ENCODE assay signal across 25 cellular contexts in the genomic region with DNA sequence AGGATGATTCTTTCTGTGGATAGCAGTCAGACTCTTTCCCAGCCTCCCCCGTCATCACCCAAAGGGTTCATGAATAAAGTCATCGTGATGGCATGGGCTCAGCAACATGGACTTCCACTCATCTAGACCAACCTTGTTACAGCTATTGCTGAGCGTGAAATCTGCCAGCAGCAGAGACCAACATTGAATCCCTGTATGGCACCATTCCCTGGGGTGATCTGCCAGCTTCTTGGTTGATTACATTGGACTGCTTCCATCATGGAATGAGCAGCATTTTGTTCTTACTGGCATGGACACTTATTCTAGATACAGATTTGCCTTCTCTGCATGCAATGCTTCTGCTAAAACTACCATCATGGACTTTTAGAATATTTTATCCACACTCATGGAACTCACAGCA.
DNase-seq lines count a peak whose midpoint lies in the region; ATAC-seq, FAIRE-seq and TF ChIP-seq lines count a peak whose summit lies in the region.
"Had no signal": no experiment of that assay in that cellular context is flagged by ENCODE, and none has a peak within 500 bp of the region (broad histone marks: within the 10 kb centered on the region; RNA-seq: fewer than 3 reads in every experiment).

No MANE protein-coding gene starts in this region.

- no peak for TF ChIP-seq RAD21 in liver (IDR thresholded peaks at IDR 0.05)
- no peak for TF ChIP-seq RAD21 in HepG2 (CRISPR knock-in tag; IDR thresholded peaks at IDR 0.05)

- H2AFZ ChIP-seq in HepG2 (ENCODE audit: low read length) (no peak overlapping the region), MM.1S (ENCODE audit: low read length) (no peak overlapping the region)
- H2AFZ ChIP-seq: GM23248 had no signal

- POLR2A ChIA-PET in HepG2 (lab: Yijun Ruan, JAX): no interaction called here

- CTCF ChIA-PET in HepG2 (lab: Yijun Ruan, JAX; ENCODE audit: low intra/inter-chr PET ratio, low total read pairs): no interaction called here

- in situ Hi-C loops in HepG2 (cut with HindIII; ENCODE audit: extremely low pct_ligation_motif_present, low pct_unique_long_range_greater_than_20kb): no loop called here

- no peaks in the 10 kb centered on the region for H3K27me3 ChIP-seq in liver (ENCODE audit: control insufficient read depth in 4 of 4, insufficient read depth in 4 of 4, low read length in 3 of 4)
- no peaks in the 10 kb centered on the region for H3K27me3 ChIP-seq in HepG2 (ENCODE audit: control insufficient read depth in 1 of 2, insufficient read depth in 2 of 2, low read length in 2 of 2)
- H3K27me3 ChIP-seq in body of pancreas: no peaks in the 10 kb centered on the region
- H3K27me3 ChIP-seq in right lobe of liver: no peaks in the 10 kb centered on the region
- H3K27me3 ChIP-seq in MM.1S (replicated peaks; ENCODE audit: insufficient read depth, low read length): no peaks in the 10 kb centered on the region
- H3K27me3 ChIP-seq in WERI-Rb-1 (ENCODE audit: insufficient read depth, low read depth, severe bottlenecking): no peaks in the 10 kb centered on the region
- H3K27me3 ChIP-seq: BLaER1, SJCRH30 had no signal

- intact Hi-C loops in HepG2 (cut with micrococcal nuclease; ENCODE audit: unreplicated experiment) (no loop called here), body of pancreas (cut with DNase I) (no loop called here), right lobe of liver (cut with DNase I) (no loop called here)

- no peak for DNase-seq in HepG2 (ENCODE audit: low spot score)
- DNase-seq in body of pancreas: peak; percentile 17 to 61 (median 25)
- DNase-seq in right lobe of liver: peak in 1 of 3 donors; percentile 70
- DNase-seq in MM.1S: no peak
- no peak for DNase-seq in NCI-H2029 treated with DMSO at 0.1 percent for 48 hours (lab: John Stamatoyannopoulos, UW)
- DNase-seq in WERI-Rb-1: no peak
- DNase-seq: 8988T; CD4-positive, CD25-positive, alpha-beta regulatory T cell; DMS153; DND-41; GM23248; H7; Karpas-422; NCI-H1417; NCI-H1694; NCI-H2081; NCI-H2227 treated with DMSO at 0.1 percent for 48 hours; NCI-H510A treated with DMSO at 0.1 percent for 48 hours; SJCRH30 had no signal

- H3K79me2 ChIP-seq in HepG2 (ENCODE audit: insufficient read depth, low read length) (no peaks in the 10 kb centered on the region), MM.1S (ENCODE audit: low read length) (no peaks in the 10 kb centered on the region)

- no peaks in the 10 kb centered on the region for H4K20me1 ChIP-seq in HepG2 (ENCODE audit: insufficient read depth, low read length)
- no peaks in the 10 kb centered on the region for H4K20me1 ChIP-seq in MM.1S (ENCODE audit: insufficient read depth, low read length)
- H4K20me1 ChIP-seq: BLaER1 had no signal

- H3K4me3 ChIP-seq in liver (ENCODE audit: low read depth in 1 of 3, low read length in 3 of 3) (no peak overlapping the region), HepG2 (replicated peaks in 1 of 3; ENCODE audit: insufficient read depth in 1 of 3, low read depth in 2 of 3, low read length in 3 of 3) (no peak overlapping the region), body of pancreas (no peak overlapping the region), right lobe of liver (no peak overlapping the region), MM.1S (ENCODE audit: low read length) (no peak overlapping the region), WERI-Rb-1 (ENCODE audit: low read depth, low read length) (no peak overlapping the region)
- H3K4me3 ChIP-seq: BLaER1, GM23248, SJCRH30 had no signal

- no peaks in the 10 kb centered on the region for H3K9me2 ChIP-seq in MM.1S (replicated peaks; ENCODE audit: insufficient read depth, low read length)

- no peak for FAIRE-seq in HepG2 (lab: Jason Lieb, UNC)
- FAIRE-seq: GM19239, RCC 7860 had no signal

- H3K36me3 ChIP-seq in liver (ENCODE audit: control insufficient read depth in 4 of 4, insufficient read depth in 3 of 4, low read depth in 1 of 4, low read length in 3 of 4) (no peaks in the 10 kb centered on the region), HepG2 (replicated peaks in 1 of 2; ENCODE audit: control insufficient read depth in 1 of 2, insufficient read depth in 2 of 2, low read length in 2 of 2) (no peaks in the 10 kb centered on the region), body of pancreas (replicated peaks in 1 of 2; ENCODE audit: insufficient read depth in 1 of 2, low read depth in 2 of 2) (no peaks in the 10 kb centered on the region), right lobe of liver (no peaks in the 10 kb centered on the region), MM.1S (replicated peaks; ENCODE audit: insufficient read depth, low read length) (no peaks in the 10 kb centered on the region), WERI-Rb-1 (no peaks in the 10 kb centered on the region)
- H3K36me3 ChIP-seq: BLaER1, SJCRH30 had no signal

- TF ChIP-seq EP300 in HepG2 (IDR thresholded peaks at IDR 0.05; ENCODE audit: low read depth in 2 of 2, low read length in 2 of 2) (no peak), HepG2 (CRISPR knock-in tag; IDR thresholded peaks at IDR 0.05; ENCODE audit: borderline replicate concordance) (no peak)

- no peaks in the 10 kb centered on the region for H3F3A ChIP-seq in MM.1S (ENCODE audit: insufficient read depth, low read length)

- TF ChIP-seq CTCF in liver (IDR thresholded peaks at IDR 0.05; ENCODE audit: low read depth, low read length, missing input control) (no peak), HepG2 (CRISPR knock-in tag; IDR thresholded peaks at IDR 0.05) (no peak), body of pancreas (IDR thresholded peaks at IDR 0.05) (no peak), right lobe of liver (IDR thresholded peaks at IDR 0.05) (no peak), MM.1S (IDR thresholded peaks at IDR 0.05; ENCODE audit: low read length) (no peak), WERI-Rb-1 (IDR thresholded peaks at IDR 0.05; ENCODE audit: low read depth, low read length) (no peak)

- 71% methylated on average over 3 of the region's 3 CpGs for WGBS in liver
- WGBS in HepG2 (ENCODE audit: low lambda C conversion rate): 0% methylated on average over 2 of the region's 3 CpGs
- WGBS in body of pancreas, 2 donors: 67 to 77% methylated on average over 3 of the region's 3 CpGs
- 58% methylated on average over 3 of the region's 3 CpGs for WGBS in right lobe of liver (ENCODE audit: insufficient coverage, low coverage, low lambda C conversion rate, missing lambda C conversion rate)

- no peak for TF ChIP-seq POLR2A in HepG2 (IDR thresholded peaks at IDR 0.05; ENCODE audit: insufficient read depth in 1 of 2, low read depth in 2 of 2, low read length in 2 of 2)
- TF ChIP-seq POLR2A in body of pancreas (IDR thresholded peaks at IDR 0.05): no peak
- no peak for TF ChIP-seq POLR2A in right lobe of liver (IDR thresholded peaks at IDR 0.05)

- no peak overlapping the region for H3K9ac ChIP-seq in liver (ENCODE audit: low read depth in 1 of 2, low read length in 2 of 2)
- H3K9ac ChIP-seq in HepG2 (ENCODE audit: insufficient read depth, low read depth, low read length): no peak overlapping the region
- H3K9ac ChIP-seq in MM.1S (ENCODE audit: low read length): no peak overlapping the region
- H3K9ac ChIP-seq: BLaER1, GM23248 had no signal

- H3K4me2 ChIP-seq in HepG2 (ENCODE audit: low read depth, low read length) (no peak overlapping the region), MM.1S (ENCODE audit: low read depth, low read length) (no peak overlapping the region)
- H3K4me2 ChIP-seq: BLaER1 had no signal

- ATAC-seq in HepG2 (no peak), body of pancreas (no peak), right lobe of liver (peak in 3 of 4 donors; percentile 14 to 90 (median 40)), GM19328 (IDR thresholded peaks at IDR 0.05; ENCODE audit: unreplicated experiment) (no peak)
- ATAC-seq: SK-N-SH treated with all-trans-retinoic acid at 6 μM for 48 hours had no signal

- no peak overlapping the region for H3K27ac ChIP-seq in liver (ENCODE audit: low read depth in 1 of 2, low read length in 2 of 2)
- H3K27ac ChIP-seq in HepG2 (ENCODE audit: extremely low read length, insufficient read depth, low read length): no peak overlapping the region
- H3K27ac ChIP-seq in body of pancreas: no peak overlapping the region
- H3K27ac ChIP-seq in right lobe of liver: no peak overlapping the region
- H3K27ac ChIP-seq in MM.1S (ENCODE audit: low read length): no peak overlapping the region
- no peak overlapping the region for H3K27ac ChIP-seq in WERI-Rb-1
- H3K27ac ChIP-seq: BLaER1, GM23248, SJCRH30 had no signal

- H3K9me3 ChIP-seq in liver (ENCODE audit: control insufficient read depth in 4 of 4, low read length in 3 of 4): peaks cover 0 to 5% (median under 1%) of the 10 kb centered on the region in 4 donors
- H3K9me3 ChIP-seq in HepG2 (ENCODE audit: low read length): peaks cover 50% of the 10 kb centered on the region
- peaks cover 0 to 9% (median 0%) of the 10 kb centered on the region in 3 donors for H3K9me3 ChIP-seq in body of pancreas
- H3K9me3 ChIP-seq in right lobe of liver: no peaks in the 10 kb centered on the region
- no peaks in the 10 kb centered on the region for H3K9me3 ChIP-seq in MM.1S (replicated peaks; ENCODE audit: insufficient read depth, low read length)
- H3K9me3 ChIP-seq in WERI-Rb-1 (ENCODE audit: severe bottlenecking): peaks cover 3% of the 10 kb centered on the region

- BruUV-seq in HepG2 (replicated peaks; lab: Mats Ljungman, UMichigan): no TSS peak

- no peaks in the 10 kb centered on the region for H3K4me1 ChIP-seq in liver (ENCODE audit: control insufficient read depth in 4 of 4, insufficient read depth in 4 of 4, low read length in 3 of 4)
- H3K4me1 ChIP-seq in HepG2 (ENCODE audit: insufficient read depth, low read length): no peaks in the 10 kb centered on the region
- no peaks in the 10 kb centered on the region for H3K4me1 ChIP-seq in body of pancreas
- no peaks in the 10 kb centered on the region for H3K4me1 ChIP-seq in right lobe of liver
- no peaks in the 10 kb centered on the region for H3K4me1 ChIP-seq in MM.1S (ENCODE audit: low read length)
- H3K4me1 ChIP-seq: BLaER1, SJCRH30 had no signal

Comparison
In these comparisons a context has a peak if more than half of its experiments do, and no peak if none do; other contexts are left out.
1. ATAC-seq: peak in right lobe of liver (3 of 4); none in HepG2 (single experiment), body of pancreas (single experiment) and GM19328 (single experiment).
2. DNase-seq: peak in body of pancreas (4 of 4); none in HepG2 (single experiment), MM.1S (single experiment), NCI-H2029 treated with DMSO at 0.1 percent for 48 hours (single experiment) and WERI-Rb-1 (single experiment).